In the genomic region with DNA sequence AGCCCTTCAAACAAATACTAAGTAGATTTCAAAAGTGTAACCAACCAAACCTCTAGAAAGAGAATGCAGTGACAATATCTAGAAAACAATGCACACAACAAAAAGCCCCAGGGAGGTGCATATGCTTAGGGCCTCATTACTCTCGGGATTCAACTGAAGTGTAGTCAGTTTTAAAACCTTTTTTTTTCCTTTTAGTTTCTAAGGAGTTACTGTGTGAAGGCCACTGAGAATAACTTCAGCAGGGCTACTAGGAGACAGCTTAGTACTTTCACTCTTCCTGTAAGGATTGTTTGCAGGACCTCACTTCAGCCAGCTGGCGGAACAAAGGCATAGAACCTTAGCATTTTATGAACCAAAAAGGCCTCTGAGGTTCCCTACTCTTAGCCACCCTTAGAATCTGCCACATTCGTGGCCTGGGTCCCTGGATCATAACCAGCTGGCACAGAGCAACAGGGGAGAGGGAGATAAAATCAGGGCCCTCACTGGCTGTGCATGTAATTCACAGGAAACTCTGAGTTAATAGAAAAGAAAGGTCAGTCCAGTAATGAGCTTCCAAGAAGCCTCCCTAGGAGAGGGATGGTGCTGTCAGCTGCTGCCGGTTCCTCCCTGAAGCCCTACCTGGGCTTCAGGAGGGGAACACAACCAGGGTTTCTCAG, we compare ENCODE assay signal across 12 cellular contexts. TPM values are rescaled to one million over a fixed set of nuclear protein-coding genes. Genes with fewer than 3 reads are reported as not detected.
DNase-seq lines count a peak whose midpoint lies in the region; ATAC-seq lines count a peak whose summit lies in the region.
"Had no signal": no experiment of that assay in that cellular context is flagged by ENCODE, and none has a peak within 500 bp of the region (broad histone marks: within the 10 kb centered on the region; RNA-seq: fewer than 3 reads in every experiment).

No MANE protein-coding gene starts in this region.

- no peak overlapping the region for H3K4me3 ChIP-seq in BLaER1
- H3K4me3 ChIP-seq in HUES6 (ENCODE audit: low read depth, low read length), result 0 out of 2 replicates have a peak overlapping the region, but pooled peaks have one; percentile 9
- H3K4me3 ChIP-seq in mesodermal cell (ENCODE audit: extremely low read depth, insufficient read depth, low read length, poor library complexity, severe bottlenecking), result no peak overlapping the region

- H3K36me3 ChIP-seq in BLaER1, result no peaks in the 10 kb centered on the region
- H3K36me3 ChIP-seq in HUES6 (ENCODE audit: control insufficient read depth, insufficient read depth, low read length), result no peaks in the 10 kb centered on the region
- H3K36me3 ChIP-seq in mesodermal cell (ENCODE audit: control insufficient read depth, insufficient read depth, low read length), result peaks cover 12% of the 10 kb centered on the region

- WGBS in mesodermal cell (ENCODE audit: insufficient coverage in 2 of 2), 2 experiments, result 49 to 71% methylated on average over 2 to 3 of the region's 4 CpGs

- H3K27ac Mint-ChIP-seq in activated naive CD8-positive, alpha-beta T cell, result peak overlapping the region; percentile 94

- H3K27me3 Mint-ChIP-seq in activated naive CD8-positive, alpha-beta T cell, result no peaks in the 10 kb centered on the region

- H3K4me3 Mint-ChIP-seq in activated naive CD8-positive, alpha-beta T cell, result peak overlapping the region; percentile 95

- DNase-seq in cerebellar nuclear complex (lab: John Stamatoyannopoulos, UW), result no peak
- no peak for DNase-seq in KG1 (lab: John Stamatoyannopoulos, UW)
- DNase-seq: activated CD4-positive, alpha-beta T cell treated with anti-CD3 and anti-CD28 coated beads for 4 hours; GF-D8; NCI-H510A; nephron progenitor cell had no signal

- peak overlapping the region; percentile 96 for H3K4me2 ChIP-seq in BLaER1

- H3K9ac ChIP-seq in BLaER1 (peak overlapping the region; percentile 27; the same call in 1 of the 2 replicates), HUES6 (ENCODE audit: low read length) (no peak overlapping the region)

- H3K27me3 ChIP-seq in BLaER1 (no peaks in the 10 kb centered on the region), HUES6 (ENCODE audit: control insufficient read depth, insufficient read depth, low read length) (peaks cover 11% of the 10 kb centered on the region; the same call in 1 of the 2 replicates)

- H3K4me1 Mint-ChIP-seq in activated naive CD8-positive, alpha-beta T cell (ENCODE audit: low read depth), result peaks cover 78% of the 10 kb centered on the region

- peak overlapping the region; percentile 43; the same call in 1 of the 2 replicates for H3K27ac ChIP-seq in BLaER1
- H3K27ac ChIP-seq in HUES6 (ENCODE audit: low read depth, low read length), result no peak overlapping the region
- peak overlapping the region; percentile 49 for H3K27ac ChIP-seq in mesodermal cell (ENCODE audit: low read depth, low read length, severe bottlenecking)

- ATAC-seq in GM19035 (IDR thresholded peaks at IDR 0.05; ENCODE audit: unreplicated experiment) (no peak), GM18861 (IDR thresholded peaks at IDR 0.05; ENCODE audit: unreplicated experiment) (no peak)

- H3K4me1 ChIP-seq in BLaER1 (peaks cover 62% of the 10 kb centered on the region), HUES6 (ENCODE audit: control insufficient read depth, insufficient read depth, low read length) (peaks cover 69% of the 10 kb centered on the region), mesodermal cell (ENCODE audit: control insufficient read depth, insufficient read depth, low read length, poor library complexity, severe bottlenecking) (peaks cover 30% of the 10 kb centered on the region)

- peaks cover 10% of the 10 kb centered on the region for H3K36me3 Mint-ChIP-seq in activated naive CD8-positive, alpha-beta T cell

- no peaks in the 10 kb centered on the region for H3K9me3 Mint-ChIP-seq in activated naive CD8-positive, alpha-beta T cell (ENCODE audit: low read depth)
- H3K9me3 Mint-ChIP-seq: nephron progenitor cell had no signal

- peaks cover 74% of the 10 kb centered on the region for H4K20me1 ChIP-seq in BLaER1

- no peaks in the 10 kb centered on the region for H3K9me3 ChIP-seq in BLaER1
- H3K9me3 ChIP-seq in HUES6 (ENCODE audit: control insufficient read depth, insufficient read depth, low read depth, low read length), result no peaks in the 10 kb centered on the region
- no peaks in the 10 kb centered on the region for H3K9me3 ChIP-seq in mesodermal cell (ENCODE audit: control insufficient read depth, low read length)

RNA-seq across cellular contexts. Expression of a gene that starts 3.6 kb away (rescaled TPM):
- polyA plus RNA-seq in mesodermal cell (2013, experiment 1 of 2), result 57.7 TPM
- 51.7 TPM for polyA plus RNA-seq in mesodermal cell (2013, experiment 2 of 2)
